Comparison of ENCODE assay signal across 11 cellular contexts in the genomic region with DNA sequence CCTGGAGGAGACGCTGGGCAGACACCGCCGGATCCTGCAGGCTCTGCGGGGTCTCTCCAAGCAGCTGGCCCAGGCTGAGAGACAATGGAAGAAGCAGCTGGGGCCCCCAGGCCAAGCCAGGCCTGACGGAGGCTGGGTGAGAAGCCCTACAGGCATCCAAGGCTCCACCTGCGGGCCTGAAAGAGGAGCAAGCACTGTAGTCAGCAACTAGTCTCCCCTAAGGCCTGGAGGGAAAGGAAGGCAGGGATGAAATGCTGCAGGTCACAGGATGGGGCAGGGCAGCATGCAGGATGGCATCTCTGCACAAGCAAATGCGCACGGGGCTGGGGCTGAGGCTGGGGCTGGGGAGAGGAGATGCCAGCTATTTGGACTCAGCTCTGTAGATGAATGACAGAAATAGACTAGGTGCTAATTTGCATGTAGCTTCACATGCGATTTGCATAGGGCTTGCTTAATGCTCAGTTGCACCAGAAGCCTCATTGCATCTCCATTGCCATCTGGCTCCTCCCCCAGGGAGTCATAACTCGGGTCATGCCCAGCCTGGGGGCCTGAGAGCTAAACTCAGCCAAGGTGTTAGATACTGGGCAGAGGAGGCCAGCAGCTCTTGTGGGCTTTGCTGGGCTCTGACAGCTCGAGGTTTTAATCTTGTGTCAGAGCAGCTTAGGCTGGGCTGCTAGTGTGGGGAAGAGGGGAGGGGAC. TPM values are rescaled to one million over a fixed set of nuclear protein-coding genes. Genes with fewer than 3 reads are reported as not detected.
A peak's percentile ranks its signal among the peaks of the same experiment; 100 is the strongest.
DNase-seq lines count a peak whose midpoint lies in the region; ATAC-seq and TF ChIP-seq lines count a peak whose summit lies in the region.
"Had no signal": no experiment of that assay in that cellular context is flagged by ENCODE, and none has a peak within 500 bp of the region (broad histone marks: within the 10 kb centered on the region; RNA-seq: fewer than 3 reads in every experiment).

No MANE protein-coding gene starts in this region.

- H3K27ac ChIP-seq in BLaER1, result peak overlapping the region; percentile 48
- peak overlapping the region; percentile 62 for H3K27ac ChIP-seq in OCI-LY3 (ENCODE audit: low read length)
- no peak overlapping the region for H3K27ac ChIP-seq in adrenal gland

- H3K9ac ChIP-seq in BLaER1, result no peak overlapping the region
- H3K9ac ChIP-seq in OCI-LY3 (ENCODE audit: low read length), result peak overlapping the region; percentile 62

- H3K27me3 ChIP-seq in BLaER1 (no peaks in the 10 kb centered on the region), OCI-LY3 (ENCODE audit: low read depth, low read length) (no peaks in the 10 kb centered on the region), adrenal gland (no peaks in the 10 kb centered on the region)

- H3K4me3 ChIP-seq in BLaER1 (no peak overlapping the region), OCI-LY3 (ENCODE audit: low read length) (peak overlapping the region; percentile 63), adrenal gland (no peak overlapping the region)

- H3K9me3 ChIP-seq in BLaER1 (no peaks in the 10 kb centered on the region), OCI-LY3 (ENCODE audit: insufficient read depth, low read length) (no peaks in the 10 kb centered on the region), adrenal gland (replicated peaks in 1 of 3) (no peaks in the 10 kb centered on the region)

- no peak for DNase-seq in stimulated activated CD4-positive, alpha-beta T cell treated with anti-CD3 and anti-CD28 coated beads, Interleukin-2, amount 100 ng/mL, for 48 hours
- DNase-seq in activated naive CD4-positive, alpha-beta T cell (lab: John Stamatoyannopoulos, UW), result no peak
- no peak for DNase-seq in stimulated activated CD4-positive, alpha-beta T cell treated with anti-CD3 and anti-CD28 coated beads, Interleukin-1b, Interleukin-23, amount 100 ng/mL, for 48 hours
- no peak for DNase-seq in adrenal gland
- DNase-seq: activated CD4-positive, alpha-beta memory T cell treated with anti-CD3 and anti-CD28 coated beads, Interleukin-2, amount 10 ng/mL, durations not matched to agents 7 days and 5 days; Kasumi-1; stimulated activated naive CD4-positive, alpha-beta T cell treated with Interleukin-2 at 50 U/mL for 16 hours had no signal

- peaks cover 37% of the 10 kb centered on the region for H3K4me1 ChIP-seq in BLaER1
- H3K4me1 ChIP-seq in OCI-LY3 (ENCODE audit: low read length), result peaks cover 35% of the 10 kb centered on the region
- H3K4me1 ChIP-seq in adrenal gland (replicated peaks in 1 of 2), result peaks cover 12 to 25% of the 10 kb centered on the region in 2 donors

- H3K4me2 ChIP-seq in BLaER1 (peak overlapping the region; percentile 66), OCI-LY3 (ENCODE audit: low read length) (peak overlapping the region; percentile 82)

- TF ChIP-seq CTCF in OCI-LY3 (IDR thresholded peaks at IDR 0.05; ENCODE audit: low read depth, low read length), result peak; percentile 14; the same call in 1 of the 2 replicates
- TF ChIP-seq CTCF in adrenal gland (IDR thresholded peaks at IDR 0.05), result no peak

- no peaks in the 10 kb centered on the region for H3K79me2 ChIP-seq in OCI-LY3 (ENCODE audit: low read length)

- no peak for TF ChIP-seq POLR2A in adrenal gland (IDR thresholded peaks at IDR 0.05)

- 71 to 87% (median 75%) methylated on average over 5 to 11 of the region's 11 CpGs for WGBS in adrenal gland, 4 donors

- intact Hi-C loops in adrenal gland (cut with DNase I), result no loop called here

- no peaks in the 10 kb centered on the region; the same call in 1 of the 2 replicates for H4K20me1 ChIP-seq in BLaER1
- H4K20me1 ChIP-seq in OCI-LY3 (ENCODE audit: insufficient read depth, low read length), result no peaks in the 10 kb centered on the region

- H2AFZ ChIP-seq in OCI-LY3 (ENCODE audit: low read depth, low read length), result no peak overlapping the region

- H3K36me3 ChIP-seq in BLaER1, result no peaks in the 10 kb centered on the region
- no peaks in the 10 kb centered on the region for H3K36me3 ChIP-seq in OCI-LY3 (replicated peaks; ENCODE audit: low read depth, low read length)
- H3K36me3 ChIP-seq in adrenal gland (replicated peaks in 1 of 2), result no peaks in the 10 kb centered on the region

- ATAC-seq in GM18868 (IDR thresholded peaks at IDR 0.05; ENCODE audit: unreplicated experiment) (peak; percentile 53), HG02943 (IDR thresholded peaks at IDR 0.05; ENCODE audit: low read depth, unreplicated experiment) (peak; percentile 74)

RNA-seq across cellular contexts. Expression of a gene that starts 5.2 kb away (rescaled TPM):
- total RNA-seq in adrenal gland, result 1 to 10 TPM in 2 of 8 donors, under 1 TPM in 4, not detected in 2; 0.51 to 3.6 (median 0.75) TPM
- polyA plus RNA-seq in adrenal gland, result 10 to 100 TPM in 2 of 3 donors, 1 to 10 TPM in 1; 1.1 to 24.1 (median 24.0) TPM

RNA-seq across cellular contexts. Expression of a gene that starts 8.6 kb away (rescaled TPM):
- total RNA-seq in adrenal gland, result 10 to 100 TPM in 1 of 8 donors, 1 to 10 TPM in 6, not detected in 1; 1.6 to 11.2 (median 5.1) TPM
- polyA plus RNA-seq in adrenal gland, result 10 to 100 TPM in 1 of 3 donors, 1 to 10 TPM in 1, under 1 TPM in 1; 0.88 to 12.5 (median 7.3) TPM

RNA-seq across cellular contexts. Expression of a gene that starts 21.7 kb away (rescaled TPM):
- total RNA-seq in adrenal gland, result 10 to 100 TPM; 30.1 to 83.6 (median 52.5) TPM
- polyA plus RNA-seq in adrenal gland, result 100 to 1,000 TPM in 2 of 3 donors, 10 to 100 TPM in 1; 21.7 to 126 (median 124) TPM

RNA-seq across cellular contexts. Expression of a gene that starts 39.4 kb away (rescaled TPM):
- total RNA-seq in adrenal gland, result 10 to 100 TPM; 13.8 to 59.4 (median 30.1) TPM
- 10 to 100 TPM; 20.5 to 46.4 (median 25.8) TPM for polyA plus RNA-seq in adrenal gland

RNA-seq across cellular contexts. Expression of a gene that starts 51.9 kb away (rescaled TPM):
- 100 to 1,000 TPM in 5 of 8 donors, 10 to 100 TPM in 3; 79.1 to 185 (median 104) TPM for total RNA-seq in adrenal gland
- 100 to 1,000 TPM in 1 of 3 donors, 10 to 100 TPM in 2; 45.0 to 109 (median 61.9) TPM for polyA plus RNA-seq in adrenal gland

Comparison
In these comparisons a context has a peak if more than half of its experiments do, and no peak if none do; other contexts are left out.
1. H3K27ac ChIP-seq: peak in BLaER1 (single experiment) and OCI-LY3 (single experiment); none in adrenal gland (0 of 5).